Comparison of ENCODE assay signal across 15 cellular contexts in genomic region chr17:76641501-76641900, GRCh38. TPM values are rescaled to one million over a fixed set of nuclear protein-coding genes. Genes with fewer than 3 reads are reported as not detected.
A peak's percentile ranks its signal among the peaks of the same experiment; 100 is the strongest.
DNase-seq lines count a peak whose midpoint lies in the region; ATAC-seq and TF ChIP-seq lines count a peak whose summit lies in the region.
"Had no signal": no experiment of that assay in that cellular context is flagged by ENCODE, and none has a peak within 500 bp of the region (broad histone marks: within the 10 kb centered on the region; RNA-seq: fewer than 3 reads in every experiment).

No MANE protein-coding gene starts in this region.

- no peaks in the 10 kb centered on the region for H3K27me3 ChIP-seq in Panc1 (ENCODE audit: control insufficient read depth, insufficient read depth, low read length)
- no peaks in the 10 kb centered on the region for H3K27me3 ChIP-seq in upper lobe of left lung
- peaks cover 27% of the 10 kb centered on the region for H3K27me3 ChIP-seq in osteoblast (ENCODE audit: insufficient read depth, low read length)
- H3K27me3 ChIP-seq: dorsolateral prefrontal cortex, testis had no signal

- H3K9me3 ChIP-seq in Panc1 (ENCODE audit: control insufficient read depth, insufficient read depth, low read depth, low read length) (peaks cover 2% of the 10 kb centered on the region; the same call in 1 of the 2 replicates), upper lobe of left lung (no peaks in the 10 kb centered on the region), osteoblast (ENCODE audit: low read depth, low read length) (no peaks in the 10 kb centered on the region)
- H3K9me3 ChIP-seq: testis had no signal

- no peak overlapping the region for H2AFZ ChIP-seq in osteoblast (ENCODE audit: low read length)

- no TSS peak for BruUV-seq in Panc1 (replicated peaks; lab: Mats Ljungman, UMichigan)

- 33 to 35% methylated on average over 3 of the region's 3 CpGs for WGBS in upper lobe of left lung, 2 donors

- 0 out of 2 replicates have a peak, but pooled peaks have one; percentile 50 for ATAC-seq in Panc1
- peak; percentile 55 to 70 for ATAC-seq in upper lobe of left lung (ENCODE audit: low FRiP score in 2 of 2)
- ATAC-seq: activated CD4-positive, alpha-beta T cell treated with anti-CD3 and anti-CD28 coated beads for 36 hours; gastroesophageal sphincter; left cardiac atrium had no signal

- DNase-seq in NCI-H510A treated with DMSO at 0.1 percent for 48 hours (lab: John Stamatoyannopoulos, UW) (peak; percentile 73), NCI-H510A (lab: John Stamatoyannopoulos, UW) (no peak), Panc1 (ENCODE audit: low read depth, low spot score) (no peak), iris pigment epithelial cell (ENCODE audit: low read depth) (peak; percentile 29), upper lobe of left lung (no peak), ecto neural progenitor cell (ENCODE audit: low spot score) (no peak), osteoblast (ENCODE audit: insufficient read length, low spot score, missing footprints) (no peak), hepatic stellate cell (ENCODE audit: low spot score) (no peak)
- DNase-seq: activated CD4-positive, alpha-beta T cell treated with anti-CD3 and anti-CD28 coated beads for 36 hours; dorsolateral prefrontal cortex; left cardiac atrium; NCI-H1694 treated with DMSO at 0.1 percent for 48 hours had no signal

- no peaks in the 10 kb centered on the region for H3K36me3 ChIP-seq in Panc1 (ENCODE audit: control insufficient read depth, insufficient read depth, low read length)
- H3K36me3 ChIP-seq in upper lobe of left lung = no peaks in the 10 kb centered on the region
- H3K36me3 ChIP-seq in osteoblast (ENCODE audit: insufficient read depth, low read length) = no peaks in the 10 kb centered on the region
- H3K36me3 ChIP-seq: gastroesophageal sphincter had no signal

- no peaks in the 10 kb centered on the region for H4K20me1 ChIP-seq in osteoblast (ENCODE audit: insufficient read depth, low read length)

- no peaks in the 10 kb centered on the region for H3K79me2 ChIP-seq in osteoblast (ENCODE audit: insufficient read depth, low read length)

- no peak for TF ChIP-seq CTCF in Panc1 (IDR thresholded peaks at IDR 0.05)
- TF ChIP-seq CTCF in upper lobe of left lung (IDR thresholded peaks at IDR 0.05) = no peak
- TF ChIP-seq CTCF in osteoblast (IDR thresholded peaks at IDR 0.05; ENCODE audit: extremely low read depth, low read depth, low read length) = no peak

- TF ChIP-seq EP300 in upper lobe of left lung (IDR thresholded peaks at IDR 0.05) = peak in 3 of 4 donors; percentile 38 to 83 (median 73)

- no peak overlapping the region for H3K27ac ChIP-seq in Panc1 (ENCODE audit: low read length)
- peak overlapping the region; percentile 11 to 40 (median 26) for H3K27ac ChIP-seq in upper lobe of left lung
- no peak overlapping the region for H3K27ac ChIP-seq in osteoblast (ENCODE audit: low read depth, low read length)
- H3K27ac ChIP-seq: gastroesophageal sphincter had no signal

- in situ Hi-C loops in Panc1 (cut with HindIII; ENCODE audit: low pct_unique_long_range_greater_than_20kb, low sequenced_read_pairs) = no loop called here

- H3K4me3 ChIP-seq in Panc1 (ENCODE audit: low read depth in 2 of 2, low read length in 2 of 2) = no peak overlapping the region
- no peak overlapping the region for H3K4me3 ChIP-seq in upper lobe of left lung
- H3K4me3 ChIP-seq in osteoblast (ENCODE audit: insufficient read depth, low read length) = no peak overlapping the region
- H3K4me3 ChIP-seq: gastroesophageal sphincter, testis had no signal

- H3K4me1 ChIP-seq in Panc1 (ENCODE audit: control insufficient read depth, insufficient read depth, low read length) (no peaks in the 10 kb centered on the region), upper lobe of left lung (peaks cover 0 to 28% (median 14%) of the 10 kb centered on the region in 4 donors), osteoblast (ENCODE audit: insufficient read depth, low read length) (no peaks in the 10 kb centered on the region)
- H3K4me1 ChIP-seq: gastroesophageal sphincter had no signal

- POLR2A ChIA-PET in Panc1 (lab: Charles Lee) = no interaction called here

- H3K4me2 ChIP-seq in osteoblast (ENCODE audit: insufficient read depth, low read length) = no peak overlapping the region

- intact Hi-C loops in Panc1 (cut with micrococcal nuclease; ENCODE audit: unreplicated experiment) = no loop called here

- no peak for TF ChIP-seq POLR2A in upper lobe of left lung (IDR thresholded peaks at IDR 0.05)

- CTCF ChIA-PET in Panc1 (lab: Charles Lee) = interaction anchor here (0.6 kb wide), 1 partner anchor 12 kb away, joined by 16 read pairs; no protein-coding TSS in a partner anchor

RNA-seq across cellular contexts. Expression of gene ST6GALNAC1, which starts 2.1 kb away (rescaled TPM):
- 0.15 TPM for total RNA-seq in Panc1 (2021; ENCODE audit: unreplicated experiment)
- not detected for polyA plus RNA-seq in Panc1 (2012; ENCODE audit: insufficient read length)
- 10 to 100 TPM in 4 of 6 donors, 1 to 10 TPM in 2; 8.3 to 20.4 (median 19.1) TPM for total RNA-seq in upper lobe of left lung
- total RNA-seq in osteoblast = 0.72 TPM in 1 of 2 replicates, not detected in the other
- polyA plus RNA-seq: neural cell had no signal

RNA-seq across cellular contexts. Expression of gene ST6GALNAC2, which starts 55.8 kb away (rescaled TPM):
- total RNA-seq in Panc1 (2021; ENCODE audit: unreplicated experiment) = 23.0 TPM
- 26.2 TPM for polyA plus RNA-seq in Panc1 (2012; ENCODE audit: insufficient read length)
- total RNA-seq in upper lobe of left lung = 10 to 100 TPM; 24.4 to 63.5 (median 39.8) TPM
- 0.36 and 0.59 TPM in 2 replicates for total RNA-seq in osteoblast
- polyA plus RNA-seq: neural cell had no signal

Comparison
In these comparisons a context has a peak if more than half of its experiments do, and no peak if none do; other contexts are left out.
1. DNase-seq: peak in NCI-H510A treated with DMSO at 0.1 percent for 48 hours (single experiment) and iris pigment epithelial cell (single experiment); none in NCI-H510A (single experiment), Panc1 (single experiment), upper lobe of left lung (0 of 2), ecto neural progenitor cell (single experiment), osteoblast (single experiment) and hepatic stellate cell (single experiment).
2. H3K27ac ChIP-seq: peak in upper lobe of left lung (4 of 4); none in Panc1 (single experiment) and osteoblast (single experiment).
3. RNA of gene ST6GALNAC2, which starts 55.8 kb away (total RNA-seq): 24.4 to 63.5 TPM in upper lobe of left lung and 23.0 TPM in Panc1 (single experiment); 0.36 to 0.59 TPM in osteoblast; every median in the first group is over 10 times any median in the second.